10 cellular contexts compared by ENCODE assay signal in genomic region chr17:35786941-35787432, GRCh38. TPM values are rescaled to one million over a fixed set of nuclear protein-coding genes. Genes with fewer than 3 reads are reported as not detected.
A peak's percentile ranks its signal among the peaks of the same experiment; 100 is the strongest.
DNase-seq lines count a peak whose midpoint lies in the region; ATAC-seq and TF ChIP-seq lines count a peak whose summit lies in the region.
"Had no signal": no experiment of that assay in that cellular context is flagged by ENCODE, and none has a peak within 500 bp of the region (broad histone marks: within the 10 kb centered on the region; RNA-seq: fewer than 3 reads in every experiment).

No MANE protein-coding gene starts in this region.

- H3K27me3 ChIP-seq in cardiac muscle cell (peaks cover 31% of the 10 kb centered on the region), left ventricle myocardium inferior (ENCODE audit: low read depth) (no peaks in the 10 kb centered on the region), esophagus muscularis mucosa (no peaks in the 10 kb centered on the region), osteoblast (ENCODE audit: insufficient read depth, low read length) (peaks cover 14% of the 10 kb centered on the region)

- no peaks in the 10 kb centered on the region for H3K36me3 ChIP-seq in cardiac muscle cell
- no peaks in the 10 kb centered on the region for H3K36me3 ChIP-seq in left ventricle myocardium inferior
- H3K36me3 ChIP-seq in esophagus muscularis mucosa, result no peaks in the 10 kb centered on the region
- H3K36me3 ChIP-seq in osteoblast (ENCODE audit: insufficient read depth, low read length), result no peaks in the 10 kb centered on the region

- peak overlapping the region; percentile 60 for H2AFZ ChIP-seq in osteoblast (ENCODE audit: low read length)

- intact Hi-C loops in left ventricle myocardium inferior (cut with micrococcal nuclease), result no loop called here
- intact Hi-C loops in esophagus muscularis mucosa (cut with DNase I), result no loop called here

- H3K4me3 ChIP-seq in cardiac muscle cell (no peak overlapping the region), left ventricle myocardium inferior (no peak overlapping the region), esophagus muscularis mucosa (no peak overlapping the region), osteoblast (ENCODE audit: insufficient read depth, low read length) (no peak overlapping the region)

- H3K4me1 ChIP-seq in cardiac muscle cell (ENCODE audit: low read depth) (peaks cover 17% of the 10 kb centered on the region), left ventricle myocardium inferior (peaks cover 21% of the 10 kb centered on the region), esophagus muscularis mucosa (peaks cover 33 to 93% (median 90%) of the 10 kb centered on the region in 4 donors), osteoblast (ENCODE audit: insufficient read depth, low read length) (peaks cover 52% of the 10 kb centered on the region)

- H4K20me1 ChIP-seq in osteoblast (ENCODE audit: insufficient read depth, low read length), result no peaks in the 10 kb centered on the region

- TF ChIP-seq CTCF in cardiac muscle cell (IDR thresholded peaks at IDR 0.05; ENCODE audit: low read depth, low read length) (no peak), left ventricle myocardium inferior (IDR thresholded peaks at IDR 0.05; ENCODE audit: borderline replicate concordance) (no peak), esophagus muscularis mucosa (IDR thresholded peaks at IDR 0.05) (no peak), osteoblast (IDR thresholded peaks at IDR 0.05; ENCODE audit: extremely low read depth, low read depth, low read length) (no peak)

- no peaks in the 10 kb centered on the region for H3K79me2 ChIP-seq in osteoblast (ENCODE audit: insufficient read depth, low read length)

- peak overlapping the region; percentile 32 for H3K4me2 ChIP-seq in osteoblast (ENCODE audit: insufficient read depth, low read length)

- peak in 1 of 2 donors; percentile 49 for DNase-seq in cardiac muscle cell (ENCODE audit: low read depth in 1 of 2, low spot score in 1 of 2)
- no peak for DNase-seq in left ventricle myocardium inferior
- no peak for DNase-seq in esophagus muscularis mucosa (ENCODE audit: extremely low spot score)
- peak; percentile 64 for DNase-seq in osteoblast (ENCODE audit: insufficient read length, low spot score, missing footprints)
- DNase-seq in AML-193 (lab: John Stamatoyannopoulos, UW), result no peak
- DNase-seq in T-helper 2 cell, result no peak
- DNase-seq: MM.1S had no signal

- WGBS in esophagus muscularis mucosa, result 29% methylated on average over 3 of the region's 3 CpGs

- TF ChIP-seq POLR2A in esophagus muscularis mucosa (IDR thresholded peaks at IDR 0.05; ENCODE audit: low read depth), result no peak

- TF ChIP-seq EP300 in esophagus muscularis mucosa (IDR thresholded peaks at IDR 0.05), result no peak

- ATAC-seq in GM18909 (IDR thresholded peaks at IDR 0.05; ENCODE audit: poor library complexity, unreplicated experiment), result no peak
- no peak for ATAC-seq in GM21367 (IDR thresholded peaks at IDR 0.05; ENCODE audit: unreplicated experiment)

- H3K9me3 ChIP-seq in cardiac muscle cell (ENCODE audit: low read depth) (no peaks in the 10 kb centered on the region), left ventricle myocardium inferior (replicated peaks) (peaks cover 3% of the 10 kb centered on the region), esophagus muscularis mucosa (no peaks in the 10 kb centered on the region), osteoblast (ENCODE audit: low read depth, low read length) (no peaks in the 10 kb centered on the region)

- H3K27ac ChIP-seq in cardiac muscle cell (peak overlapping the region; percentile 53), left ventricle myocardium inferior (replicated peaks) (no peak overlapping the region), esophagus muscularis mucosa (replicated peaks in 1 of 4) (peak overlapping the region; percentile 76 to 85 (median 80)), osteoblast (ENCODE audit: low read depth, low read length) (peak overlapping the region; percentile 28)

RNA-seq across cellular contexts. Expression of gene MMP28, which starts 8.5 kb away (rescaled TPM):
- 0.39 TPM in 1 of 2 replicates, not detected in the other for total RNA-seq in cardiac muscle cell
- polyA plus RNA-seq in cardiac muscle cell, result 0.84 and 0.94 TPM in 2 replicates
- total RNA-seq in left ventricle myocardium inferior, result 3.0 TPM
- 100 to 1,000 TPM in 2 of 4 donors, 10 to 100 TPM in 2; 75.5 to 150 (median 116) TPM for total RNA-seq in esophagus muscularis mucosa
- total RNA-seq in osteoblast, result 1.2 and 1.8 TPM in 2 replicates

RNA-seq across cellular contexts. Expression of gene TAF15, which starts 22.3 kb away (rescaled TPM):
- total RNA-seq in cardiac muscle cell (33.4 and 75.2 TPM in 2 replicates), left ventricle myocardium inferior (113 TPM), esophagus muscularis mucosa (100 to 1,000 TPM in 3 of 4 donors, 10 to 100 TPM in 1; 93.8 to 140 (median 122) TPM), osteoblast (53.3 and 55.0 TPM in 2 replicates)
- polyA plus RNA-seq in cardiac muscle cell, result 27.2 and 31.1 TPM in 2 replicates

RNA-seq across cellular contexts. Expression of gene C17orf50, which starts 26.3 kb away (rescaled TPM):
- total RNA-seq in cardiac muscle cell (0.21 and 0.74 TPM in 2 replicates), left ventricle myocardium inferior (not detected), esophagus muscularis mucosa (not detected), osteoblast (not detected in 2 replicates)
- polyA plus RNA-seq in cardiac muscle cell, result 0.51 and 1.2 TPM in 2 replicates
- polyA plus RNA-seq: neural cell had no signal

RNA-seq across cellular contexts. Expression of gene GAS2L2, which starts 33.9 kb away (rescaled TPM):
- total RNA-seq in cardiac muscle cell (0.18 TPM in 1 of 2 replicates, not detected in the other), left ventricle myocardium inferior (0.08 TPM), esophagus muscularis mucosa (under 1 TPM; 0.42 to 0.80 (median 0.48) TPM), osteoblast (not detected in 2 replicates)
- polyA plus RNA-seq in cardiac muscle cell, result 0.11 TPM in 1 of 2 replicates, not detected in the other

RNA-seq across cellular contexts. Expression of gene RASL10B, which starts 55.5 kb away (rescaled TPM):
- total RNA-seq in cardiac muscle cell, result 108 and 116 TPM in 2 replicates
- 71.6 and 94.4 TPM in 2 replicates for polyA plus RNA-seq in cardiac muscle cell
- total RNA-seq in left ventricle myocardium inferior, result 18.4 TPM
- 10 to 100 TPM; 10.3 to 28.1 (median 17.4) TPM for total RNA-seq in esophagus muscularis mucosa
- 2.7 and 4.0 TPM in 2 replicates for total RNA-seq in osteoblast

Comparison
In these comparisons a context has a peak if more than half of its experiments do, and no peak if none do; other contexts are left out.
1. RNA of gene MMP28, which starts 8.5 kb away (total RNA-seq): 75.5 to 150 TPM in esophagus muscularis mucosa; 3.0 TPM in left ventricle myocardium inferior (single experiment), 1.2 to 1.8 TPM in osteoblast and 0.39 TPM in cardiac muscle cell; every median in the first group is over 10 times any median in the second.